16 cellular contexts compared by ENCODE assay signal in genomic region chr2:113842919-113843736, GRCh38. TPM values are rescaled to one million over a fixed set of nuclear protein-coding genes. Genes with fewer than 3 reads are reported as not detected.
DNase-seq lines count a peak whose midpoint lies in the region; ATAC-seq, FAIRE-seq and TF ChIP-seq lines count a peak whose summit lies in the region.
"Had no signal": no experiment of that assay in that cellular context is flagged by ENCODE, and none has a peak within 500 bp of the region (broad histone marks: within the 10 kb centered on the region; RNA-seq: fewer than 3 reads in every experiment).

No MANE protein-coding gene starts in this region.

- FAIRE-seq in small intestine (lab: Jason Lieb, UNC): no peak

- H3K27ac ChIP-seq in small intestine (ENCODE audit: low read depth in 1 of 2, low read length in 1 of 2): no peak overlapping the region
- H3K27ac ChIP-seq: coronary artery had no signal

- H3K4me1 ChIP-seq in adipocyte (ENCODE audit: control insufficient read depth, insufficient read depth, low read length) (peaks cover 13% of the 10 kb centered on the region), small intestine (ENCODE audit: control insufficient read depth in 2 of 2, insufficient read depth in 1 of 2, low read depth in 1 of 2, low read length in 1 of 2) (no peaks in the 10 kb centered on the region)

- no peak overlapping the region for H3K4me3 Mint-ChIP-seq in naive thymus-derived CD8-positive, alpha-beta T cell
- H3K4me3 Mint-ChIP-seq: activated naive CD4-positive, alpha-beta T cell treated with anti-CD3 and anti-CD28 coated beads, Interleukin-2, amount 50 U/mL, for 24 hours; T-cell had no signal

- H3K4me3 ChIP-seq in adipocyte (ENCODE audit: low read length) (peak overlapping the region; percentile 76), fibroblast of villous mesenchyme (ENCODE audit: low read depth, low read length) (peak overlapping the region; percentile 25), small intestine (ENCODE audit: low read depth in 1 of 2, low read length in 2 of 2) (no peak overlapping the region)
- H3K4me3 ChIP-seq: coronary artery had no signal

- peak overlapping the region; percentile 63 for H3K9ac ChIP-seq in adipocyte (ENCODE audit: low read length)

- TF ChIP-seq CTCF in fibroblast of villous mesenchyme (IDR thresholded peaks at IDR 0.05; ENCODE audit: insufficient read depth, low read depth, low read length): no peak

- POLR2A ChIA-PET in naive thymus-derived CD8-positive, alpha-beta T cell (lab: Charles Lee): no interaction called here

- ATAC-seq in naive thymus-derived CD8-positive, alpha-beta T cell: no peak
- ATAC-seq: T-cell had no signal

- H3K27me3 ChIP-seq in adipocyte (replicated peaks; ENCODE audit: control insufficient read depth, insufficient read depth, low read length): no peaks in the 10 kb centered on the region
- no peaks in the 10 kb centered on the region for H3K27me3 ChIP-seq in small intestine (ENCODE audit: control insufficient read depth in 2 of 2, insufficient read depth in 2 of 2, low read length in 2 of 2)

- WGBS in small intestine, 3 donors: 67 to 83% (median 78%) methylated on average over 14 of the region's 14 CpGs

- H3K36me3 Mint-ChIP-seq in naive thymus-derived CD8-positive, alpha-beta T cell: peaks cover 26 to 57% (median 57%) of the 10 kb centered on the region in 3 donors

- peaks cover 0 to 10% (median 3%) of the 10 kb centered on the region in 9 donors for H3K9me3 Mint-ChIP-seq in naive thymus-derived CD8-positive, alpha-beta T cell

- H3K9me3 ChIP-seq in adipocyte (ENCODE audit: control insufficient read depth, low read length) (no peaks in the 10 kb centered on the region), small intestine (ENCODE audit: control insufficient read depth, low read depth) (no peaks in the 10 kb centered on the region)

- H3K4me1 Mint-ChIP-seq in naive thymus-derived CD8-positive, alpha-beta T cell: no peaks in the 10 kb centered on the region
- H3K4me1 Mint-ChIP-seq: activated naive CD4-positive, alpha-beta T cell treated with anti-CD3 and anti-CD28 coated beads, Interleukin-2, amount 50 U/mL, for 24 hours; T-cell had no signal

- H3K36me3 ChIP-seq in adipocyte (ENCODE audit: control insufficient read depth, insufficient read depth, low read length, severe bottlenecking): no peaks in the 10 kb centered on the region
- H3K36me3 ChIP-seq in small intestine (ENCODE audit: control insufficient read depth in 2 of 2, insufficient read depth in 2 of 2, low read length in 2 of 2): no peaks in the 10 kb centered on the region

- H3K27ac Mint-ChIP-seq in naive thymus-derived CD8-positive, alpha-beta T cell: no peak overlapping the region
- H3K27ac Mint-ChIP-seq: activated naive CD4-positive, alpha-beta T cell treated with anti-CD3 and anti-CD28 coated beads, Interleukin-2, amount 50 U/mL, for 24 hours; T-cell had no signal

- DNase-seq in ELR (ENCODE audit: low read depth) (peak; percentile 15), adipocyte (ENCODE audit: low read depth) (peak; percentile 94), fibroblast of villous mesenchyme (ENCODE audit: low read depth) (peak; percentile 86), renal cortical epithelial cell (ENCODE audit: low read depth) (peak; percentile 94), NCI-H748 (lab: John Stamatoyannopoulos, UW; ENCODE audit: unreplicated experiment) (no peak), iPS-NIHi11 (ENCODE audit: low spot score) (no peak), small intestine (no peak)
- DNase-seq in naive thymus-derived CD8-positive, alpha-beta T cell: no peak
- DNase-seq: activated CD4-positive, alpha-beta T cell treated with anti-CD3 and anti-CD28 coated beads, Interleukin-2, amount 50 U/mL, for 4 hours; Kasumi-1; NCI-H2029 treated with DMSO at 0.1 percent for 48 hours; stimulated activated CD4-positive, alpha-beta T cell treated with anti-CD3 and anti-CD28 coated beads, Interleukin-2, amount 100 ng/mL, for 48 hours; stimulated activated naive CD4-positive, alpha-beta T cell; T-cell had no signal

- H3K27me3 Mint-ChIP-seq in naive thymus-derived CD8-positive, alpha-beta T cell: no peaks in the 10 kb centered on the region
- H3K27me3 Mint-ChIP-seq: activated naive CD4-positive, alpha-beta T cell treated with anti-CD3 and anti-CD28 coated beads, Interleukin-2, amount 50 U/mL, for 24 hours; T-cell had no signal

RNA-seq across cellular contexts. Expression of gene ACTR3, which starts 46.8 kb away (rescaled TPM):
- total RNA-seq in fibroblast of villous mesenchyme (323 and 532 TPM in 2 replicates), renal cortical epithelial cell (456 and 486 TPM in 2 replicates)
- 100 to 1,000 TPM; 228 to 231 TPM for total RNA-seq in naive thymus-derived CD8-positive, alpha-beta T cell
- 100 to 1,000 TPM; 390 to 476 (median 471) TPM for polyA plus RNA-seq in naive thymus-derived CD8-positive, alpha-beta T cell
- 10 to 100 TPM; 78.9 to 97.6 (median 93.3) TPM for polyA plus RNA-seq in small intestine

Comparison
In these comparisons a context has a peak if more than half of its experiments do, and no peak if none do; other contexts are left out.
1. DNase-seq: peak in ELR (single experiment), adipocyte (single experiment), fibroblast of villous mesenchyme (single experiment) and renal cortical epithelial cell (single experiment); none in NCI-H748 (single experiment), naive thymus-derived CD8-positive, alpha-beta T cell (0 of 10), iPS-NIHi11 (single experiment) and small intestine (single experiment).
2. H3K4me3 ChIP-seq: peak in adipocyte (single experiment) and fibroblast of villous mesenchyme (single experiment); none in small intestine (0 of 2).